16 cellular contexts compared by ENCODE assay signal in the genomic region with DNA sequence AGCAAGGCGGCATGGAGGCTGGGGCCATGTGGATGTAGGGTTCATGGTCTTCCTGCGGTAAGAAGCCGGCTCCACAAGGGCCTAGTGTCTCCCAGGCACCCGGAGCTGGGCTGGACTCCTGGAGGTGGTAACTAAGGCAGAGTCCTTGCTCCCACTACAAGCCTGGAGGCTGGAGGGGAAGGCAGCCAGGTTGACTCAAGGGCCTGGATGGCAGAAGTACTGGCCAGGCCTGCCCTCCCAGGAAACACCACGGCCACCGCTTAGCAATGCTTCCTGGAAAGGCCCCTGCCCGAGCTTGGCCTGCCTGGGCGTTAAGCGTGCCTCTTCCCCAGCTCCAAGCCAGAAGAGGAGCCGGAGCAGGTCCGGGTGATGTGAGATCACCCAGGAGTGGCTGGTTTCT.
"Had no signal": no experiment of that assay in that cellular context is flagged by ENCODE, and none has a peak within 500 bp of the region (broad histone marks: within the 10 kb centered on the region; RNA-seq: fewer than 3 reads in every experiment).

No MANE protein-coding gene starts in this region.

- ATAC-seq: gastroesophageal sphincter; naive thymus-derived CD8-positive, alpha-beta T cell; right lobe of liver had no signal

- H3K36me3 ChIP-seq: gastroesophageal sphincter, prostate gland, right lobe of liver, spleen had no signal

- H3K27ac Mint-ChIP-seq: activated CD4-positive, alpha-beta memory T cell treated with anti-CD3 and anti-CD28 coated beads, Interleukin-2, amount 10 ng/mL, durations not matched to agents 7 days and 5 days; activated CD4-positive, alpha-beta T cell treated with anti-CD3 and anti-CD28 coated beads for 36 hours; type B pancreatic cell had no signal

- FAIRE-seq: bronchial epithelial cell had no signal

- H3K4me3 Mint-ChIP-seq: activated CD4-positive, alpha-beta memory T cell treated with anti-CD3 and anti-CD28 coated beads, Interleukin-2, amount 10 ng/mL, durations not matched to agents 7 days and 5 days; activated CD4-positive, alpha-beta T cell treated with anti-CD3 and anti-CD28 coated beads for 36 hours; type B pancreatic cell had no signal

- H3K27me3 ChIP-seq: gastroesophageal sphincter, right lobe of liver, spleen had no signal

- H3K27me3 Mint-ChIP-seq: activated CD4-positive, alpha-beta T cell treated with anti-CD3 and anti-CD28 coated beads for 36 hours; naive thymus-derived CD8-positive, alpha-beta T cell; stimulated activated naive B cell treated with anti-CD40 and anti-IgM and Interleukin-4, amounts not matched to agents 10 μg/mL and 1 μg/mL and 100 μg/mL, for 72 hours; type B pancreatic cell had no signal

- DNase-seq: activated CD8-positive, alpha-beta memory T cell treated with anti-CD3 and anti-CD28 coated beads, Interleukin-2, amount 50 U/mL, for 48 hours; aorta; naive thymus-derived CD8-positive, alpha-beta T cell; occipital lobe; right lobe of liver; spleen; stimulated activated CD4-positive, alpha-beta T cell treated with anti-CD3 and anti-CD28 coated beads, Interleukin-1b, Interleukin-23, amount 100 ng/mL, for 48 hours; T1000 had no signal

- H3K9me3 ChIP-seq: gastroesophageal sphincter, prostate gland, right lobe of liver, spleen had no signal

- H3K9me3 Mint-ChIP-seq: activated CD4-positive, alpha-beta memory T cell treated with anti-CD3 and anti-CD28 coated beads, Interleukin-2, amount 10 ng/mL, durations not matched to agents 7 days and 5 days; naive thymus-derived CD8-positive, alpha-beta T cell; stimulated activated naive B cell treated with anti-CD40 and anti-IgM and Interleukin-4, amounts not matched to agents 10 μg/mL and 1 μg/mL and 100 μg/mL, for 72 hours; type B pancreatic cell had no signal

- H3K4me3 ChIP-seq: gastroesophageal sphincter, prostate gland, right lobe of liver had no signal

- H3K27ac ChIP-seq: gastroesophageal sphincter, prostate gland, right lobe of liver, VCaP had no signal

- H3K4me1 ChIP-seq: gastroesophageal sphincter, prostate gland had no signal
